Comparison of ENCODE assay signal across 28 cellular contexts in genomic region chr7:139177696-139178095, GRCh38.
"Had no signal": no experiment of that assay in that cellular context is flagged by ENCODE, and none has a peak within 500 bp of the region (broad histone marks: within the 10 kb centered on the region; RNA-seq: fewer than 3 reads in every experiment).

No MANE protein-coding gene starts in this region.

- H3K9me3 ChIP-seq: colonic mucosa, esophagus muscularis mucosa, esophagus squamous epithelium, gastrocnemius medialis, gastroesophageal sphincter, heart left ventricle, heart right ventricle had no signal

- H3K36me3 ChIP-seq: colonic mucosa had no signal

- H3K4me1 ChIP-seq: colonic mucosa, esophagus muscularis mucosa, esophagus squamous epithelium, foreskin keratinocyte, gastrocnemius medialis, gastroesophageal sphincter, heart left ventricle, heart right ventricle had no signal

- DNase-seq: colonic mucosa; cortex of kidney; dermis blood vessel endothelial cell; dorsolateral prefrontal cortex; effector CD4-positive, alpha-beta T cell; effector CD8-positive, alpha-beta T cell; effector memory CD4-positive, alpha-beta T cell; effector memory CD8-positive, alpha-beta T cell; endodermal cell; erythroblast; esophagus squamous epithelium; foreskin fibroblast; foreskin keratinocyte; foreskin melanocyte; gastrocnemius medialis; glutamatergic neuron; head of caudate nucleus; heart left ventricle; heart right ventricle had no signal

- H3K27me3 Mint-ChIP-seq: dendritic cell treated with granulocyte-macrophage colony-stimulating factor and Interleukin-4, amounts not matched to agents 40 ng/mL and 50 ng/mL, for 4 days; effector memory CD8-positive, alpha-beta T cell had no signal

- H3K4me3 ChIP-seq: colonic mucosa, coronary artery, dorsolateral prefrontal cortex, esophagus muscularis mucosa, esophagus squamous epithelium, gastrocnemius medialis, gastroesophageal sphincter, heart left ventricle, heart right ventricle had no signal

- H3K4me3 Mint-ChIP-seq: dendritic cell treated with granulocyte-macrophage colony-stimulating factor and Interleukin-4, amounts not matched to agents 40 ng/mL and 50 ng/mL, for 4 days; effector memory CD8-positive, alpha-beta T cell; endodermal cell had no signal

- H3K27ac Mint-ChIP-seq: dendritic cell treated with granulocyte-macrophage colony-stimulating factor and Interleukin-4, amounts not matched to agents 40 ng/mL and 50 ng/mL, for 4 days; effector memory CD8-positive, alpha-beta T cell; endodermal cell had no signal

- H3K9me3 Mint-ChIP-seq: dendritic cell treated with granulocyte-macrophage colony-stimulating factor and Interleukin-4, amounts not matched to agents 40 ng/mL and 50 ng/mL, for 4 days; effector memory CD8-positive, alpha-beta T cell; endodermal cell had no signal

- FAIRE-seq: colon, endometrium, endothelial cell of umbilical vein had no signal

- H3K27ac ChIP-seq: colonic mucosa, coronary artery, dorsolateral prefrontal cortex, epithelial cell of prostate, esophagus muscularis mucosa, esophagus squamous epithelium, foreskin keratinocyte, gastrocnemius medialis, gastroesophageal sphincter, heart left ventricle, heart right ventricle had no signal

- ATAC-seq: effector memory CD8-positive, alpha-beta T cell; esophagus mucosa; foreskin keratinocyte; gastrocnemius medialis; gastroesophageal sphincter; heart left ventricle; heart right ventricle had no signal

- H3K27me3 ChIP-seq: colonic mucosa, dorsolateral prefrontal cortex, esophagus muscularis mucosa, esophagus squamous epithelium, foreskin keratinocyte, gastrocnemius medialis, gastroesophageal sphincter, heart left ventricle, heart right ventricle had no signal
